ENCODE assay signal across 8 cellular contexts in genomic region chr16:23408242-23409201, GRCh38. TPM values are rescaled to one million over a fixed set of nuclear protein-coding genes. Genes with fewer than 3 reads are reported as not detected.
A peak's percentile ranks its signal among the peaks of the same experiment; 100 is the strongest.
DNase-seq lines count a peak whose midpoint lies in the region; ATAC-seq and TF ChIP-seq lines count a peak whose summit lies in the region.

No MANE protein-coding gene starts in this region.

- no peak overlapping the region for H2BK12ac ChIP-seq in trophoblast cell (ENCODE audit: low read length)

- no peak overlapping the region for H2AK5ac ChIP-seq in trophoblast cell (ENCODE audit: low read length)

- H3K4me1 ChIP-seq in trophoblast cell (ENCODE audit: control insufficient read depth in 1 of 2, insufficient read depth in 2 of 2, low read length in 2 of 2), result no peaks in the 10 kb centered on the region

- H4K8ac ChIP-seq in trophoblast cell (ENCODE audit: low read depth, low read length), result no peak overlapping the region

- no peak overlapping the region for H3K27ac ChIP-seq in trophoblast cell (ENCODE audit: low read depth, low read length)

- TF ChIP-seq CTCF in fibroblast of mammary gland (conservative IDR thresholded peaks at IDR 0.05; ENCODE audit: control insufficient read depth, insufficient read depth, low read depth, low read length), result no peak

- no peak overlapping the region for H3K4ac ChIP-seq in trophoblast cell (ENCODE audit: low read depth, low read length)

- H3K79me2 ChIP-seq in trophoblast cell (ENCODE audit: control insufficient read depth, insufficient read depth, low read length, poor library complexity), result no peaks in the 10 kb centered on the region

- H3K23ac ChIP-seq in trophoblast cell (ENCODE audit: low read length), result no peak overlapping the region

- no peak overlapping the region for H2BK5ac ChIP-seq in trophoblast cell (ENCODE audit: low read depth, low read length, poor library complexity)

- WGBS in trophoblast cell (ENCODE audit: extremely low coverage, insufficient coverage, insufficient read length), result no CpG with 5 or more reads among the region's 24 CpGs

- no peak overlapping the region for H2BK120ac ChIP-seq in trophoblast cell (ENCODE audit: insufficient read depth, low read length, poor library complexity)

- H3K14ac ChIP-seq in trophoblast cell (ENCODE audit: low read length), result no peak overlapping the region

- no peak for ATAC-seq in HG02884 (IDR thresholded peaks at IDR 0.05; ENCODE audit: unreplicated experiment)

- no peak overlapping the region for H3K18ac ChIP-seq in trophoblast cell (ENCODE audit: low read length)

- H2AFZ ChIP-seq in trophoblast cell (ENCODE audit: insufficient read depth, low read length, poor library complexity), result no peak overlapping the region

- no peak overlapping the region for H3K4me3 ChIP-seq in fibroblast of mammary gland (ENCODE audit: control insufficient read depth, low read depth, low read length)
- no peak overlapping the region for H3K4me3 ChIP-seq in trophoblast cell (ENCODE audit: low read depth, low read length)

- H3K36me3 ChIP-seq in trophoblast cell (ENCODE audit: control insufficient read depth in 1 of 2, insufficient read depth in 2 of 2, low read length in 2 of 2), result peaks cover 15 to 23% of the 10 kb centered on the region in 2 experiments

- no peak overlapping the region for H4K12ac ChIP-seq in trophoblast cell (ENCODE audit: low read depth, low read length)

- peaks cover 1% of the 10 kb centered on the region for H3K9me3 ChIP-seq in trophoblast cell (ENCODE audit: insufficient read depth, low read depth, low read length)

- H4K91ac ChIP-seq in trophoblast cell (ENCODE audit: low read depth, low read length), result no peak overlapping the region

- no peaks in the 10 kb centered on the region for H3K27me3 ChIP-seq in trophoblast cell (ENCODE audit: insufficient read depth, low read length)

- no peak overlapping the region for H3K9ac ChIP-seq in trophoblast cell (ENCODE audit: low read length)

- H3K79me1 ChIP-seq in trophoblast cell (ENCODE audit: low read length), result no peaks in the 10 kb centered on the region

- DNase-seq in ELF-1 (ENCODE audit: low read depth, low spot score), result peak; percentile 16
- DNase-seq in NCI-H774 (lab: John Stamatoyannopoulos, UW), result peak; percentile 35
- peak; percentile 72 for DNase-seq in fibroblast of mammary gland (ENCODE audit: low read depth)
- DNase-seq in trophoblast cell, result peak; percentile 19 to 42
- no peak for DNase-seq in activated CD4-positive, alpha-beta T cell treated with anti-CD3 and anti-CD28 coated beads for 1 hour
- DNase-seq in NCI-H526 treated with DMSO at 0.1 percent for 48 hours (lab: John Stamatoyannopoulos, UW), result no peak
- DNase-seq in GOT3 (lab: John Stamatoyannopoulos, UW), result no peak

- no peak overlapping the region for H3K4me2 ChIP-seq in trophoblast cell (ENCODE audit: low read length)

RNA-seq across cellular contexts. Expression of gene COG7, which starts 44.5 kb away (rescaled TPM):
- 9.1 and 9.6 TPM in 2 replicates for polyA plus RNA-seq in trophoblast cell (2013)

Comparison
In these comparisons a context has a peak if more than half of its experiments do, and no peak if none do; other contexts are left out.
1. DNase-seq: peak in ELF-1 (single experiment), NCI-H774 (single experiment), fibroblast of mammary gland (single experiment) and trophoblast cell (2 of 2); none in activated CD4-positive, alpha-beta T cell treated with anti-CD3 and anti-CD28 coated beads for 1 hour (single experiment), NCI-H526 treated with DMSO at 0.1 percent for 48 hours (single experiment) and GOT3 (single experiment).